ENCODE assay signal across 8 cellular contexts in genomic region chr18:47772374-47773248, GRCh38.
A peak's percentile ranks its signal among the peaks of the same experiment; 100 is the strongest.
DNase-seq lines count a peak whose midpoint lies in the region; ATAC-seq and TF ChIP-seq lines count a peak whose summit lies in the region.

No MANE protein-coding gene starts in this region.

- ATAC-seq in GM19455 (IDR thresholded peaks at IDR 0.05; ENCODE audit: unreplicated experiment) = no peak

- H3K36me3 ChIP-seq in right atrium auricular region = no peaks in the 10 kb centered on the region

- no peaks in the 10 kb centered on the region for H3K27me3 ChIP-seq in right atrium auricular region

- H3K9me3 ChIP-seq in right atrium auricular region = no peaks in the 10 kb centered on the region

- no peak overlapping the region for H3K4me3 ChIP-seq in right atrium auricular region

- peak; percentile 14 for DNase-seq in GM04504 (ENCODE audit: low read depth)
- peak; percentile 46 for DNase-seq in SKM-1 treated with dmso at 0.1 percent for 144 hours (lab: John Stamatoyannopoulos, UW; ENCODE audit: unreplicated experiment)
- DNase-seq in activated naive CD4-positive, alpha-beta T cell treated with anti-CD3 and anti-CD28 coated beads, Interleukin-2, amount 50 U/mL, for 16 hours = peak; percentile 59
- no peak for DNase-seq in right atrium auricular region (ENCODE audit: low spot score)
- DNase-seq in stimulated activated CD4-positive, alpha-beta T cell treated with anti-CD3 and anti-CD28 coated beads, Interleukin-1b, Interleukin-23, amount 100 ng/mL, for 1 hour (ENCODE audit: low read depth in 2 of 2) = peak; percentile 17 to 51
- no peak for DNase-seq in cortex of kidney (lab: John Stamatoyannopoulos, UW)

- H3K4me1 ChIP-seq in right atrium auricular region = no peaks in the 10 kb centered on the region

- H3K27ac ChIP-seq in right atrium auricular region = no peak overlapping the region

- TF ChIP-seq CTCF in LNCAP (IDR thresholded peaks at IDR 0.05) = peak; percentile 96
- TF ChIP-seq CTCF in right atrium auricular region (IDR thresholded peaks at IDR 0.05) = peak; percentile 37 to 86

Comparison
In these comparisons a context has a peak if more than half of its experiments do, and no peak if none do; other contexts are left out.
1. DNase-seq: peak in GM04504 (single experiment), SKM-1 treated with dmso at 0.1 percent for 144 hours (single experiment), activated naive CD4-positive, alpha-beta T cell treated with anti-CD3 and anti-CD28 coated beads, Interleukin-2, amount 50 U/mL, for 16 hours (single experiment) and stimulated activated CD4-positive, alpha-beta T cell treated with anti-CD3 and anti-CD28 coated beads, Interleukin-1b, Interleukin-23, amount 100 ng/mL, for 1 hour (2 of 2); none in right atrium auricular region (single experiment) and cortex of kidney (single experiment).